ENCODE assay signal across 1 cellular context in the genomic region with DNA sequence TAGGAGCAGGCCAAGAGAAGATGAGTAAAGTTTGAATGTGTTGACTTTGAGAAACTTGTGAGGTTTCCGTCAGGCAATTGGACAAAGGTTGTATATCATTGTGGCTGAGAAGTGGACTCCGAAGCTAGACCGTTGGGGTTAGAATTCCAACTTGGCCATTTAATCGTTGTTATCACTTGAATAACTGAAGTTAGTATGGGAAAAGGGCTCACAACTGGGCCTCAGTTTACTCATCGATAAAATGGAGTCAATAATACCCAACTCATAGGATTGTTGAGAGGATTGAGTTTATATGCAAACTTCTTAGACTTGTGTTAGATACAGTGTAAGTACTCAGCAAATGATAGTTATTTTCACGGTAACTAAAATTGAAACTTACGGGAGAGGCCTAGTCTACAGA.
TF ChIP-seq lines count a peak whose summit lies in the region.

No MANE protein-coding gene starts in this region.

TF ChIP-seq in liver, 16 proteins besides CTCF, POLR2A, EP300 and RAD21 (continued from another document):
- TF ChIP-seq, protein P1, sequence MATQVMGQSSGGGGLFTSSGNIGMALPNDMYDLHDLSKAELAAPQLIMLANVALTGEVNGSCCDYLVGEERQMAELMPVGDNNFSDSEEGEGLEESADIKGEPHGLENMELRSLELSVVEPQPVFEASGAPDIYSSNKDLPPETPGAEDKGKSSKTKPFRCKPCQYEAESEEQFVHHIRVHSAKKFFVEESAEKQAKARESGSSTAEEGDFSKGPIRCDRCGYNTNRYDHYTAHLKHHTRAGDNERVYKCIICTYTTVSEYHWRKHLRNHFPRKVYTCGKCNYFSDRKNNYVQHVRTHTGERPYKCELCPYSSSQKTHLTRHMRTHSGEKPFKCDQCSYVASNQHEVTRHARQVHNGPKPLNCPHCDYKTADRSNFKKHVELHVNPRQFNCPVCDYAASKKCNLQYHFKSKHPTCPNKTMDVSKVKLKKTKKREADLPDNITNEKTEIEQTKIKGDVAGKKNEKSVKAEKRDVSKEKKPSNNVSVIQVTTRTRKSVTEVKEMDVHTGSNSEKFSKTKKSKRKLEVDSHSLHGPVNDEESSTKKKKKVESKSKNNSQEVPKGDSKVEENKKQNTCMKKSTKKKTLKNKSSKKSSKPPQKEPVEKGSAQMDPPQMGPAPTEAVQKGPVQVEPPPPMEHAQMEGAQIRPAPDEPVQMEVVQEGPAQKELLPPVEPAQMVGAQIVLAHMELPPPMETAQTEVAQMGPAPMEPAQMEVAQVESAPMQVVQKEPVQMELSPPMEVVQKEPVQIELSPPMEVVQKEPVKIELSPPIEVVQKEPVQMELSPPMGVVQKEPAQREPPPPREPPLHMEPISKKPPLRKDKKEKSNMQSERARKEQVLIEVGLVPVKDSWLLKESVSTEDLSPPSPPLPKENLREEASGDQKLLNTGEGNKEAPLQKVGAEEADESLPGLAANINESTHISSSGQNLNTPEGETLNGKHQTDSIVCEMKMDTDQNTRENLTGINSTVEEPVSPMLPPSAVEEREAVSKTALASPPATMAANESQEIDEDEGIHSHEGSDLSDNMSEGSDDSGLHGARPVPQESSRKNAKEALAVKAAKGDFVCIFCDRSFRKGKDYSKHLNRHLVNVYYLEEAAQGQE (IDR thresholded peaks at IDR 0.05), result no peak
